In genomic region chr3:160748787-160749186, GRCh38 we compare ENCODE assay signal across 17 cellular contexts. TPM values are rescaled to one million over a fixed set of nuclear protein-coding genes. Genes with fewer than 3 reads are reported as not detected.
DNase-seq lines count a peak whose midpoint lies in the region; ATAC-seq lines count a peak whose summit lies in the region.
"Had no signal": no experiment of that assay in that cellular context is flagged by ENCODE, and none has a peak within 500 bp of the region (broad histone marks: within the 10 kb centered on the region; RNA-seq: fewer than 3 reads in every experiment).

No MANE protein-coding gene starts in this region.

- peak; percentile 3 for DNase-seq in activated naive CD8-positive, alpha-beta T cell treated with anti-CD3 and anti-CD28 coated beads, Interleukin-2, amount 50 U/mL, for 24 hours
- DNase-seq in activated naive CD8-positive, alpha-beta T cell treated with anti-CD3 and anti-CD28 coated beads for 36 hours = no peak
- DNase-seq in DMS79 treated with DMSO at 0.1 percent for 48 hours (lab: John Stamatoyannopoulos, UW) = peak; percentile 19
- peak; percentile 3 for DNase-seq in kidney tubule cell (ENCODE audit: low spot score)
- peak; percentile 72 for DNase-seq in renal cortical epithelial cell (ENCODE audit: low read depth)
- no peak for DNase-seq in NCI-H69 (lab: John Stamatoyannopoulos, UW)
- DNase-seq in activated T-cell treated with anti-CD3 and anti-CD28 coated beads, Interleukin-2, amount 50 U/mL, for 48 hours = no peak
- DNase-seq: Calu3; CD8-positive, alpha-beta T cell; DMS 273 treated with DMSO at 0.1 percent for 48 hours; DND-41; EL; H9 had no signal

- H3K4me3 Mint-ChIP-seq in activated naive CD8-positive, alpha-beta T cell treated with anti-CD3 and anti-CD28 coated beads, Interleukin-2, amount 50 U/mL, for 24 hours = no peak overlapping the region
- no peak overlapping the region for H3K4me3 Mint-ChIP-seq in activated naive CD8-positive, alpha-beta T cell treated with anti-CD3 and anti-CD28 coated beads for 36 hours
- H3K4me3 Mint-ChIP-seq: B cell; CD8-positive, alpha-beta T cell; H9 had no signal

- peaks cover 2% of the 10 kb centered on the region for H3K4me1 Mint-ChIP-seq in activated naive CD8-positive, alpha-beta T cell treated with anti-CD3 and anti-CD28 coated beads, Interleukin-2, amount 50 U/mL, for 24 hours
- no peaks in the 10 kb centered on the region for H3K4me1 Mint-ChIP-seq in activated naive CD8-positive, alpha-beta T cell treated with anti-CD3 and anti-CD28 coated beads for 36 hours
- H3K4me1 Mint-ChIP-seq: B cell, H9 had no signal

- no peaks in the 10 kb centered on the region for H3K9me3 Mint-ChIP-seq in activated naive CD8-positive, alpha-beta T cell treated with anti-CD3 and anti-CD28 coated beads, Interleukin-2, amount 50 U/mL, for 24 hours
- no peaks in the 10 kb centered on the region for H3K9me3 Mint-ChIP-seq in activated naive CD8-positive, alpha-beta T cell treated with anti-CD3 and anti-CD28 coated beads for 36 hours
- H3K9me3 Mint-ChIP-seq: CD8-positive, alpha-beta T cell; H9 had no signal

- H3K27ac Mint-ChIP-seq in activated naive CD8-positive, alpha-beta T cell treated with anti-CD3 and anti-CD28 coated beads, Interleukin-2, amount 50 U/mL, for 24 hours = no peak overlapping the region
- no peak overlapping the region for H3K27ac Mint-ChIP-seq in activated naive CD8-positive, alpha-beta T cell treated with anti-CD3 and anti-CD28 coated beads for 36 hours
- H3K27ac Mint-ChIP-seq: B cell; CD8-positive, alpha-beta T cell; H9 had no signal

- H3K27me3 Mint-ChIP-seq in activated naive CD8-positive, alpha-beta T cell treated with anti-CD3 and anti-CD28 coated beads, Interleukin-2, amount 50 U/mL, for 24 hours = peaks cover 8% of the 10 kb centered on the region
- H3K27me3 Mint-ChIP-seq in activated naive CD8-positive, alpha-beta T cell treated with anti-CD3 and anti-CD28 coated beads for 36 hours = no peaks in the 10 kb centered on the region

- ATAC-seq in activated naive CD8-positive, alpha-beta T cell treated with anti-CD3 and anti-CD28 coated beads, Interleukin-2, amount 50 U/mL, for 24 hours = no peak
- ATAC-seq in GM21360 (IDR thresholded peaks at IDR 0.05; ENCODE audit: unreplicated experiment) = no peak
- ATAC-seq: A549; CD8-positive, alpha-beta T cell; GM12878 had no signal

- H3K36me3 Mint-ChIP-seq in activated naive CD8-positive, alpha-beta T cell treated with anti-CD3 and anti-CD28 coated beads, Interleukin-2, amount 50 U/mL, for 24 hours (ENCODE audit: low read depth) = no peaks in the 10 kb centered on the region
- no peaks in the 10 kb centered on the region for H3K36me3 Mint-ChIP-seq in activated naive CD8-positive, alpha-beta T cell treated with anti-CD3 and anti-CD28 coated beads for 36 hours
- H3K36me3 Mint-ChIP-seq: CD8-positive, alpha-beta T cell had no signal

RNA-seq across cellular contexts. Expression of gene PPM1L, which starts 7.2 kb away (rescaled TPM):
- total RNA-seq in activated naive CD8-positive, alpha-beta T cell treated with anti-CD3 and anti-CD28 coated beads for 36 hours = 1 to 10 TPM; 2.0 TPM
- 2.1 and 5.1 TPM in 2 replicates for total RNA-seq in renal cortical epithelial cell

Comparison
In these comparisons a context has a peak if more than half of its experiments do, and no peak if none do; other contexts are left out.
1. DNase-seq: peak in activated naive CD8-positive, alpha-beta T cell treated with anti-CD3 and anti-CD28 coated beads, Interleukin-2, amount 50 U/mL, for 24 hours (single experiment), DMS79 treated with DMSO at 0.1 percent for 48 hours (single experiment), kidney tubule cell (single experiment) and renal cortical epithelial cell (single experiment); none in activated naive CD8-positive, alpha-beta T cell treated with anti-CD3 and anti-CD28 coated beads for 36 hours (single experiment), NCI-H69 (single experiment) and activated T-cell treated with anti-CD3 and anti-CD28 coated beads, Interleukin-2, amount 50 U/mL, for 48 hours (0 of 2).